ENCODE assay signal across 23 cellular contexts in the genomic region with DNA sequence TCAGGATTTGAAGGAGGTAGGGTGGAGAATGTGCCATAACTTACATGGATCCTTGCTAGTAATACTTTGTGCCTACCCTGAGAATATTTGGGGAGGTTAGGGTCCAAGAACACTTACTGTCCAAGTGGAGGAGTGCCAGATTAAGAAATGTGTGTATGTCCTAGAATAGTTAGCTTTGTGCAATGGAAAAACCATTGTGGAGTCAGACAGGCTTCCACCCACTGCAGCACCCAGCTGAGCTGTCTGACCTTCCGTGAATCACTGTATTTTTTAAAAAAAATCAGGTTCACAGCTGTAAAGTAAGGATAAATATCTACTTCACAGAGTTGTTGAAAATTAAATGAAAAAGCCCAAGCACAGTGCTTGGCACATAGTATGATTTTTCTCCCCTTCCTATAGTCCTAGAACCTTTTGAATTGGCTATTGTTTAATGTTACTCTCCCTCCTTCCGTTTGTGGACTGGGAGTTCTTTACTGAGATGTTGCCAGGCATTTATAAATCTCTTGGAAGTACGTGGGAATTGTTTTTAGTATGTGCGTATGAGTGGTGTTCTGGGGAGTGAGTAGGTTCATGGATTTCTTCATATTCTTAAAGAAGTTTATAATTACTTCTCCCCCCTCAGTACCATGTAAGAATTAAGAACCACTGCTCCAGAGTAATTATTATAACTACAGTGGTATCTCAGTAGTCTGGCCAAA. TPM values are rescaled to one million over a fixed set of nuclear protein-coding genes. Genes with fewer than 3 reads are reported as not detected.
DNase-seq lines count a peak whose midpoint lies in the region; ATAC-seq and TF ChIP-seq lines count a peak whose summit lies in the region.
"Had no signal": no experiment of that assay in that cellular context is flagged by ENCODE, and none has a peak within 500 bp of the region (broad histone marks: within the 10 kb centered on the region; RNA-seq: fewer than 3 reads in every experiment).

No MANE protein-coding gene starts in this region.

- H3K9me2 ChIP-seq in GM23248 (ENCODE audit: insufficient read depth): no peaks in the 10 kb centered on the region

- intact Hi-C loops in mammary epithelial cell (cut with micrococcal nuclease): no loop called here

- no peak for ATAC-seq in GM18861 (IDR thresholded peaks at IDR 0.05; ENCODE audit: unreplicated experiment)
- ATAC-seq: HCT116; stimulated activated naive B cell treated with anti-CD40 and anti-IgM and Interleukin-4, amounts not matched to agents 10 μg/mL and 1 μg/mL and 100 μg/mL, for 72 hours had no signal

- CTCF ChIA-PET in mammary epithelial cell (lab: Charles Lee; ENCODE audit: low non-redundant PET): no interaction called here

- 97% methylated on average over 4 of the region's 4 CpGs for WGBS in GM23248 (ENCODE audit: low coverage in 1 of 2, low lambda C conversion rate in 2 of 2, missing lambda C conversion rate in 2 of 2), 2 experiments
- 85% methylated on average over 4 of the region's 4 CpGs for WGBS in mammary epithelial cell (ENCODE audit: low coverage, missing lambda C conversion rate)

- H3K4me1 ChIP-seq in GM23248 (ENCODE audit: insufficient read depth): peaks cover 6% of the 10 kb centered on the region; the same call in 1 of the 2 replicates
- no peaks in the 10 kb centered on the region for H3K4me1 ChIP-seq in mammary epithelial cell (ENCODE audit: insufficient read depth, low read length)
- H3K4me1 ChIP-seq: thyroid gland had no signal

- H3K36me3 ChIP-seq in GM23248 (ENCODE audit: low read depth) (peaks cover 14% of the 10 kb centered on the region), mammary epithelial cell (ENCODE audit: insufficient read depth, low read length) (peaks cover 4% of the 10 kb centered on the region)
- H3K36me3 ChIP-seq: thyroid gland had no signal

- H3K27ac ChIP-seq in GM23248 (peak overlapping the region; percentile 22; the same call in 1 of the 2 replicates), mammary epithelial cell (ENCODE audit: insufficient read depth, low read depth, low read length) (no peak overlapping the region)
- H3K27ac ChIP-seq: thyroid gland had no signal

- peaks cover 100% of the 10 kb centered on the region for H3K79me2 ChIP-seq in GM23248 (ENCODE audit: insufficient read depth)
- H3K79me2 ChIP-seq in mammary epithelial cell (ENCODE audit: insufficient read depth, low read length): peaks cover 96% of the 10 kb centered on the region

- H3K9ac ChIP-seq in GM23248 (no peak overlapping the region), mammary epithelial cell (ENCODE audit: insufficient read depth, low read length) (no peak overlapping the region)

- H3K4me3 ChIP-seq in AG09309 (ENCODE audit: control insufficient read depth, low read depth, low read length) (no peak overlapping the region), GM23248 (no peak overlapping the region), mammary epithelial cell (replicated peaks in 1 of 3; ENCODE audit: insufficient read depth in 1 of 3, low read depth in 2 of 3, low read length in 3 of 3) (no peak overlapping the region)
- H3K4me3 ChIP-seq: esophagus muscularis mucosa, thyroid gland had no signal

- no peak for TF ChIP-seq CTCF in AG09309 (IDR thresholded peaks at IDR 0.05; ENCODE audit: control insufficient read depth, insufficient read depth, low read depth, low read length, missing control alignments)
- TF ChIP-seq CTCF in mammary epithelial cell (conservative IDR thresholded peaks at IDR 0.05 in 1 of 2, IDR thresholded peaks at IDR 0.05 in 1 of 2; ENCODE audit: extremely low read depth in 1 of 2, insufficient read depth in 1 of 2, low read depth in 1 of 2, low read length in 2 of 2): no peak

- peak; percentile 21 for DNase-seq in AG09309 (ENCODE audit: low read depth)
- peak; percentile 48 for DNase-seq in GM23248
- DNase-seq in mammary epithelial cell: peak; percentile 24
- peak; percentile 43 for DNase-seq in non-pigmented ciliary epithelial cell (ENCODE audit: low read depth)
- DNase-seq in NCI-H2081 treated with DMSO at 0.1 percent for 48 hours (lab: John Stamatoyannopoulos, UW): no peak
- DNase-seq in G401 (ENCODE audit: low spot score): no peak
- DNase-seq: activated naive CD8-positive, alpha-beta T cell treated with anti-CD3 and anti-CD28 coated beads, Interleukin-2, amount 10 ng/mL, durations not matched to agents 7 days and 5 days; cortex of kidney; EL; Kasumi-1; mesendoderm; NCI-H1048; NCI-H187 treated with DMSO at 0.1 percent for 48 hours; NCI-H345; NCI-H774; occipital lobe; RPMI8226; stimulated activated CD4-positive, alpha-beta T cell treated with anti-CD3 and anti-CD28 coated beads, Interleukin-4, amount 100 ng/mL, for 1 hour; stimulated activated naive B cell treated with anti-CD40 and anti-IgM and Interleukin-4, amounts not matched to agents 10 μg/mL and 1 μg/mL and 100 μg/mL, for 72 hours; thyroid gland had no signal

- in situ Hi-C loops in GM23248 (cut with MboI): no loop called here
- in situ Hi-C loops in mammary epithelial cell (cut with MboI; ENCODE audit: low sequenced_read_pairs in 2 of 2): no loop called here
- in situ Hi-C loops in G401 (cut with HindIII; ENCODE audit: low sequenced_read_pairs): no loop called here

- H3K4me2 ChIP-seq in GM23248 (ENCODE audit: unreplicated experiment): peak overlapping the region; percentile 1
- no peak overlapping the region for H3K4me2 ChIP-seq in mammary epithelial cell (ENCODE audit: insufficient read depth, low read depth, low read length)

- H4K20me1 ChIP-seq in GM23248 (ENCODE audit: insufficient read depth) (peaks cover 17% of the 10 kb centered on the region), mammary epithelial cell (ENCODE audit: insufficient read depth, low read length) (peaks cover 2% of the 10 kb centered on the region)

- H3K27me3 ChIP-seq in GM23248 (replicated peaks; ENCODE audit: insufficient read depth) (no peaks in the 10 kb centered on the region), mammary epithelial cell (ENCODE audit: insufficient read depth, low read length) (no peaks in the 10 kb centered on the region)
- H3K27me3 ChIP-seq: esophagus muscularis mucosa, thyroid gland had no signal

- H2AFZ ChIP-seq in GM23248 (no peak overlapping the region), mammary epithelial cell (ENCODE audit: low read depth, low read length) (no peak overlapping the region)

- H3F3A ChIP-seq in GM23248 (ENCODE audit: insufficient read depth): no peaks in the 10 kb centered on the region

- no TSS peak for BruUV-seq in mammary epithelial cell (replicated peaks; lab: Mats Ljungman, UMichigan)

- H3K9me3 ChIP-seq in GM23248 (ENCODE audit: low read depth): no peaks in the 10 kb centered on the region
- H3K9me3 ChIP-seq in mammary epithelial cell (replicated peaks; ENCODE audit: insufficient read depth, low read length): peaks cover 22% of the 10 kb centered on the region
- H3K9me3 ChIP-seq: thyroid gland had no signal

- dilution Hi-C loops in mammary epithelial cell (cut with HindIII; ENCODE audit: low sequenced_read_pairs): no loop called here

RNA-seq across cellular contexts. Expression of gene RAB21, which starts 9.2 kb away (rescaled TPM):
- total RNA-seq in GM23248 (2014; rRNA removed; shearing (Covaris generic)): 26.6 and 48.1 TPM in 2 replicates
- polyA plus RNA-seq in GM23248 (2016; fragmentation: Nextera tagmentation; extraction: Ambion mirVana) (38.8 and 42.8 TPM in 2 replicates), mammary epithelial cell (8.2 TPM)
- 10 to 100 TPM; 13.2 to 76.6 TPM for total RNA-seq in mammary epithelial cell
- polyA minus RNA-seq in mammary epithelial cell: 3.9 TPM
- 31.6 and 50.6 TPM in 2 replicates for total RNA-seq in G401 (2014; rRNA removed; shearing (Covaris generic))

Comparison
In these comparisons a context has a peak if more than half of its experiments do, and no peak if none do; other contexts are left out.
1. DNase-seq: peak in AG09309 (single experiment), GM23248 (single experiment), mammary epithelial cell (single experiment) and non-pigmented ciliary epithelial cell (single experiment); none in NCI-H2081 treated with DMSO at 0.1 percent for 48 hours (single experiment) and G401 (single experiment).